In the genomic region with DNA sequence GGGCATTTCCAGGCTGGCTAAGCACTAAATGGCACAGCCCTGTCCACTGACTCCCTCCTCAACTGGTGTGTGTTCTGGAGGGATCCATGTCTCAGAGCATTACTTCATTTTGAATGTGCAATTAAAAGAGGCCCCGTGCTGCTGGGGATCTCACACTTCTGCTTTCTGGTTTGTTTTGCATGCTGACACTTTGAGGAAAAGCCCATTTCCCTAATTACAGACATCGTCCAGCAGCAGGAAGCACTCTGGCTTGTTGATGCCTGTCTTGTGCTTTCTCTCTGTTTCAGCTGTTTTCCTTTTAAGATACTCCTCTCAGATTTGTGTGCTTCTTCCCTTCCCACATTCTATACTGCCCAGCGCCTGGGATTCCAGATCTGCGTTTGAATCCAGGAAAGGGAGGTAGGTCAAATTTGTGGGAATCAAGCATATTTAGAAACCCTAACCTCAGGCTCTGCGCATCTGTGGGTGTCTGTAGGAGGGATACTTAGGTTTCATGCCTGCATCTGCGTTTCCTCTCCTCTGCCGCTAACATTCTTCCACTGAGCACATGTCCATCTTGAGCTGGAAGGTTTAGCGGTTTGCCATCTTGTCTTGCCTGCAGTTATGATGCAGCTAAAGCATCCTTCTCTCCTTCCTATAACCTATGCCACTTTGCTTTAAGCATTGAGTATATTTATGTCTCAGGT, we compare ENCODE assay signal across 8 cellular contexts. TPM values are rescaled to one million over a fixed set of nuclear protein-coding genes. Genes with fewer than 3 reads are reported as not detected.
A peak's percentile ranks its signal among the peaks of the same experiment; 100 is the strongest.
DNase-seq lines count a peak whose midpoint lies in the region; ATAC-seq, FAIRE-seq and TF ChIP-seq lines count a peak whose summit lies in the region.

No MANE protein-coding gene starts in this region.

- ATAC-seq in GM21390 (IDR thresholded peaks at IDR 0.05; ENCODE audit: unreplicated experiment): peak; percentile 55
- peak; percentile 72 for ATAC-seq in HG03432 (IDR thresholded peaks at IDR 0.05; ENCODE audit: unreplicated experiment)
- no peak for ATAC-seq in K562

- H3K9me3 Mint-ChIP-seq in MCF 10A (ENCODE audit: unreplicated experiment): no peaks in the 10 kb centered on the region
- H3K9me3 Mint-ChIP-seq in T-helper 2 cell treated with Interferon-gamma antibody and Interleukin-4, amounts not matched to agents 5 μg/mL and 100 μg/mL, for 36 hours: no peaks in the 10 kb centered on the region
- no peaks in the 10 kb centered on the region for H3K9me3 Mint-ChIP-seq in activated T-helper 2 cell treated with anti-CD3 and anti-CD28 coated beads, Interferon-gamma antibody, Interleukin-2, Interleukin-4, amounts not matched to agents 10 μg/mL and 5 μg/mL and 100 μg/mL, durations not matched to agents 14 hours and 24 hours and 36 hours

- BruUV-seq in K562 (replicated peaks; lab: Mats Ljungman, UMichigan) (no TSS peak), MCF 10A (replicated peaks; lab: Mats Ljungman, UMichigan) (no TSS peak)

- no peaks in the 10 kb centered on the region for H3K4me1 Mint-ChIP-seq in MCF 10A (ENCODE audit: insufficient read depth, unreplicated experiment)
- H3K4me1 Mint-ChIP-seq in T-helper 2 cell treated with Interferon-gamma antibody and Interleukin-4, amounts not matched to agents 5 μg/mL and 100 μg/mL, for 36 hours (ENCODE audit: low read depth): no peaks in the 10 kb centered on the region
- no peaks in the 10 kb centered on the region for H3K4me1 Mint-ChIP-seq in activated T-helper 2 cell treated with anti-CD3 and anti-CD28 coated beads, Interferon-gamma antibody, Interleukin-2, Interleukin-4, amounts not matched to agents 10 μg/mL and 5 μg/mL and 100 μg/mL, durations not matched to agents 14 hours and 24 hours and 36 hours (ENCODE audit: low read depth)

- WGBS in K562 (ENCODE audit: insufficient coverage, low coverage, missing lambda C conversion rate): 68% methylated on average over 7 of the region's 8 CpGs
- 80% methylated on average over 8 of the region's 8 CpGs for WGBS in smooth muscle cell (ENCODE audit: low lambda C conversion rate)

- no peak for FAIRE-seq in K562 (lab: Jason Lieb, UNC)

- TF ChIP-seq POLR2A in K562 (conservative IDR thresholded peaks at IDR 0.05): no peak

- no peak overlapping the region for H3K4me3 Mint-ChIP-seq in MCF 10A (ENCODE audit: unreplicated experiment)
- no peak overlapping the region for H3K4me3 Mint-ChIP-seq in T-helper 2 cell treated with Interferon-gamma antibody and Interleukin-4, amounts not matched to agents 5 μg/mL and 100 μg/mL, for 36 hours
- no peak overlapping the region for H3K4me3 Mint-ChIP-seq in activated T-helper 2 cell treated with anti-CD3 and anti-CD28 coated beads, Interferon-gamma antibody, Interleukin-2, Interleukin-4, amounts not matched to agents 10 μg/mL and 5 μg/mL and 100 μg/mL, durations not matched to agents 14 hours and 24 hours and 36 hours (ENCODE audit: low read depth)

- no peak overlapping the region for H2AFZ ChIP-seq in K562 (ENCODE audit: low read depth, low read length)
- H2AFZ ChIP-seq in smooth muscle cell (ENCODE audit: low read depth): no peak overlapping the region

- H3K27ac ChIP-seq in K562 (ENCODE audit: extremely low read depth, low read depth, low read length) (no peak overlapping the region), smooth muscle cell (ENCODE audit: low read depth) (no peak overlapping the region)

- H3K27ac Mint-ChIP-seq in MCF 10A (ENCODE audit: low read depth, unreplicated experiment): no peak overlapping the region
- H3K27ac Mint-ChIP-seq in T-helper 2 cell treated with Interferon-gamma antibody and Interleukin-4, amounts not matched to agents 5 μg/mL and 100 μg/mL, for 36 hours: no peak overlapping the region
- H3K27ac Mint-ChIP-seq in activated T-helper 2 cell treated with anti-CD3 and anti-CD28 coated beads, Interferon-gamma antibody, Interleukin-2, Interleukin-4, amounts not matched to agents 10 μg/mL and 5 μg/mL and 100 μg/mL, durations not matched to agents 14 hours and 24 hours and 36 hours: no peak overlapping the region

- in situ Hi-C loops in K562 (cut with MboI): no loop called here

- no peaks in the 10 kb centered on the region for H3K27me3 Mint-ChIP-seq in MCF 10A (ENCODE audit: insufficient read depth, unreplicated experiment)
- H3K27me3 Mint-ChIP-seq in T-helper 2 cell treated with Interferon-gamma antibody and Interleukin-4, amounts not matched to agents 5 μg/mL and 100 μg/mL, for 36 hours (ENCODE audit: low read depth): peaks cover 35% of the 10 kb centered on the region
- H3K27me3 Mint-ChIP-seq in activated T-helper 2 cell treated with anti-CD3 and anti-CD28 coated beads, Interferon-gamma antibody, Interleukin-2, Interleukin-4, amounts not matched to agents 10 μg/mL and 5 μg/mL and 100 μg/mL, durations not matched to agents 14 hours and 24 hours and 36 hours (ENCODE audit: low read depth): peaks cover 32% of the 10 kb centered on the region

- H3K9me3 ChIP-seq in K562 (replicated peaks; ENCODE audit: control insufficient read depth, insufficient read depth, low read depth, low read length) (no peaks in the 10 kb centered on the region; the same call in 1 of the 2 replicates), smooth muscle cell (replicated peaks; ENCODE audit: low read depth) (no peaks in the 10 kb centered on the region)

- no peaks in the 10 kb centered on the region for H3F3A ChIP-seq in smooth muscle cell (ENCODE audit: low read depth)

- TF ChIP-seq CTCF in GM10248 (IDR thresholded peaks at IDR 0.05; ENCODE audit: control extremely low read depth, extremely low read depth, low read depth, missing control alignments): no peak
- TF ChIP-seq CTCF in K562 (IDR thresholded peaks at IDR 0.05 in 2 of 3, conservative IDR thresholded peaks at IDR 0.05 in 1 of 3; ENCODE audit: insufficient read depth in 2 of 3, low read depth in 1 of 3, low read length in 3 of 3): no peak
- no peak for TF ChIP-seq CTCF in MCF 10A (IDR thresholded peaks at IDR 0.05; ENCODE audit: unreplicated experiment)
- TF ChIP-seq CTCF in smooth muscle cell (IDR thresholded peaks at IDR 0.05; ENCODE audit: borderline replicate concordance, insufficient read depth, poor library complexity, severe bottlenecking): no peak

- TF ChIP-seq RAD21 in K562 (CRISPR knock-in tag; conservative IDR thresholded peaks at IDR 0.05 in 1 of 2, IDR thresholded peaks at IDR 0.05 in 1 of 2): no peak

- TF ChIP-seq EP300 in K562 (IDR thresholded peaks at IDR 0.05; ENCODE audit: low read length): no peak

- H3K27me3 ChIP-seq in K562 (ENCODE audit: control insufficient read depth in 2 of 2, insufficient read depth in 2 of 2, low read length in 2 of 2) (no peaks in the 10 kb centered on the region), smooth muscle cell (ENCODE audit: low read depth) (no peaks in the 10 kb centered on the region)

- H3K9me1 ChIP-seq in K562 (ENCODE audit: control insufficient read depth, insufficient read depth, low read length): no peaks in the 10 kb centered on the region

- no peak overlapping the region for H3K9ac ChIP-seq in K562 (ENCODE audit: insufficient read depth in 1 of 2, low read depth in 2 of 2, low read length in 2 of 2)
- H3K9ac ChIP-seq in smooth muscle cell (ENCODE audit: low read depth): no peak overlapping the region

- POLR2A ChIA-PET in GM10248 (lab: Yijun Ruan, JAX): no interaction called here
- POLR2A ChIA-PET in K562 (lab: Yijun Ruan, JAX): interaction anchor here (0.8 to 0.9 kb wide), 2 partner anchors 15 to 359 kb away, joined by 3 to 4 read pairs; no protein-coding TSS in a partner anchor
- POLR2A ChIA-PET in MCF 10A (lab: Yijun Ruan, JAX): no interaction called here

- no peaks in the 10 kb centered on the region for H3K36me3 Mint-ChIP-seq in MCF 10A (ENCODE audit: insufficient read depth, unreplicated experiment)
- no peaks in the 10 kb centered on the region for H3K36me3 Mint-ChIP-seq in T-helper 2 cell treated with Interferon-gamma antibody and Interleukin-4, amounts not matched to agents 5 μg/mL and 100 μg/mL, for 36 hours (ENCODE audit: low read depth)
- H3K36me3 Mint-ChIP-seq in activated T-helper 2 cell treated with anti-CD3 and anti-CD28 coated beads, Interferon-gamma antibody, Interleukin-2, Interleukin-4, amounts not matched to agents 10 μg/mL and 5 μg/mL and 100 μg/mL, durations not matched to agents 14 hours and 24 hours and 36 hours (ENCODE audit: low read depth): no peaks in the 10 kb centered on the region

- H3K36me3 ChIP-seq in K562 (ENCODE audit: control insufficient read depth, insufficient read depth, low read length) (peaks cover 9% of the 10 kb centered on the region; the same call in 2 of the 3 replicates), smooth muscle cell (ENCODE audit: low read depth) (no peaks in the 10 kb centered on the region)

- intact Hi-C loops in K562 (cut with micrococcal nuclease) (no loop called here), MCF 10A (cut with micrococcal nuclease) (no loop called here)
- intact Hi-C loops in activated T-helper 2 cell treated with anti-CD3 and anti-CD28 coated beads, Interferon-gamma antibody, Interleukin-2, Interleukin-4, amounts not matched to agents 10 μg/mL and 5 μg/mL and 100 μg/mL, durations not matched to agents 14 hours and 24 hours and 36 hours (cut with micrococcal nuclease): no loop called here

- peak; percentile 67 for DNase-seq in GM10248 (ENCODE audit: extremely low spot score)
- DNase-seq in K562 (ENCODE audit: extremely low read depth in 1 of 4, low spot score in 3 of 4): no peak
- no peak for DNase-seq in MCF 10A (ENCODE audit: unreplicated experiment)
- DNase-seq in smooth muscle cell (lab: John Stamatoyannopoulos, UW; ENCODE audit: unreplicated experiment): no peak
- DNase-seq in T-helper 2 cell treated with Interferon-gamma antibody and Interleukin-4, amounts not matched to agents 5 μg/mL and 100 μg/mL, for 36 hours (ENCODE audit: low spot score): no peak
- DNase-seq in activated T-helper 2 cell treated with anti-CD3 and anti-CD28 coated beads, Interferon-gamma antibody, Interleukin-2, Interleukin-4, amounts not matched to agents 10 μg/mL and 5 μg/mL and 100 μg/mL, durations not matched to agents 14 hours and 24 hours and 36 hours (ENCODE audit: low spot score): no peak

- H3K4me1 ChIP-seq in K562 (replicated peaks in 1 of 2; ENCODE audit: control insufficient read depth in 2 of 2, insufficient read depth in 2 of 2, low read length in 2 of 2) (no peaks in the 10 kb centered on the region), smooth muscle cell (ENCODE audit: low read depth) (no peaks in the 10 kb centered on the region)

- H3K79me2 ChIP-seq in K562 (ENCODE audit: control insufficient read depth, insufficient read depth, low read length): no peaks in the 10 kb centered on the region; the same call in 2 of the 3 replicates
- H3K79me2 ChIP-seq in smooth muscle cell (ENCODE audit: low read depth): no peaks in the 10 kb centered on the region

- no peak overlapping the region for H3K4me3 ChIP-seq in K562
- no peak overlapping the region for H3K4me3 ChIP-seq in smooth muscle cell

- CTCF ChIA-PET in GM10248 (lab: Yijun Ruan, JAX) (interaction anchor here (1.0 to 3.9 kb wide), 4 partner anchors 12 to 48 kb away, joined by 4 to 33 read pairs (median 12); no protein-coding TSS in a partner anchor), K562 (lab: Yijun Ruan, JAX; ENCODE audit: low intra/inter-chr PET ratio) (no interaction called here), MCF 10A (lab: Yijun Ruan, JAX) (no interaction called here)

- H3K4me2 ChIP-seq in K562 (ENCODE audit: insufficient read depth, low read length) (no peak overlapping the region), smooth muscle cell (no peak overlapping the region)

- H4K20me1 ChIP-seq in K562 (replicated peaks; ENCODE audit: control insufficient read depth, insufficient read depth, low read length) (no peaks in the 10 kb centered on the region), smooth muscle cell (ENCODE audit: low read depth) (no peaks in the 10 kb centered on the region)

RNA-seq across cellular contexts. Expression of a gene that starts 25.7 kb away (rescaled TPM):
- total RNA-seq in K562 (2011; cell fraction: chromatin; rRNA removed; ENCODE audit: low replicate concordance): 4.8 and 11.2 TPM in 2 replicates
- 2.7 and 3.3 TPM in 2 replicates for total RNA-seq in K562 (2011; cell fraction: nucleolus; rRNA removed)
- total RNA-seq in K562 (2011; cell fraction: nucleoplasm; rRNA removed): 3.5 and 6.7 TPM in 2 replicates
- total RNA-seq in K562 (2014; rRNA removed) (16.7 and 19.4 TPM in 2 replicates), K562 (2014; rRNA removed; fragmentation: Illumina TruSeq; extraction: Trizol) (16.7 and 17.0 TPM in 2 replicates), K562 (2015; rRNA removed; fragmentation: Illumina TruSeq; extraction: Trizol) (23.0 and 23.8 TPM in 2 replicates), K562 (2021) (29.4 and 32.7 TPM in 2 replicates), MCF 10A (2022) (5.9 and 6.7 TPM in 2 replicates), smooth muscle cell (0.09 and 0.40 TPM in 2 replicates)
- polyA plus RNA-seq in K562 (2011; rRNA removed) (3.9 and 7.3 TPM in 2 replicates), K562 (2014; fragmentation: Illumina TruSeq; extraction: Trizol) (17.6 and 20.3 TPM in 2 replicates), K562 (2014; fragmentation: Nextera tagmentation; extraction: Ambion mirVana) (1 to 10 TPM; 5.6 to 6.7 TPM), K562 (2014; rRNA removed) (12.3 and 13.0 TPM in 2 replicates), smooth muscle cell (0.46 TPM in 1 of 2 replicates, not detected in the other)
- 3.2 and 8.5 TPM in 2 replicates for polyA plus RNA-seq in K562 (2011; cell fraction: cytosol; rRNA removed)
- 4.1 and 6.2 TPM in 2 replicates for polyA plus RNA-seq in K562 (2011; cell fraction: nucleus; rRNA removed)
- 18.2 and 30.5 TPM in 2 replicates for polyA plus RNA-seq in K562 (2012)
- 4.1 and 9.6 TPM in 2 replicates for polyA minus RNA-seq in K562 (2011; rRNA and poly(A)+ RNA removed)
- polyA minus RNA-seq in K562 (2011; cell fraction: cytosol; rRNA and poly(A)+ RNA removed): 3.1 and 23.8 TPM in 2 replicates
- 1.9 and 7.8 TPM in 2 replicates for polyA minus RNA-seq in K562 (2011; cell fraction: nucleus; rRNA and poly(A)+ RNA removed)
- total RNA-seq in activated T-helper 2 cell treated with anti-CD3 and anti-CD28 coated beads, Interferon-gamma antibody, Interleukin-2, Interleukin-4, amounts not matched to agents 10 μg/mL and 5 μg/mL and 100 μg/mL, durations not matched to agents 14 hours and 24 hours and 36 hours: 0.23 and 0.80 TPM in 2 replicates
